11 cellular contexts compared by ENCODE assay signal in genomic region chr17:61452301-61453290, GRCh38. TPM values are rescaled to one million over a fixed set of nuclear protein-coding genes. Genes with fewer than 3 reads are reported as not detected.
A peak's percentile ranks its signal among the peaks of the same experiment; 100 is the strongest.
DNase-seq lines count a peak whose midpoint lies in the region; ATAC-seq and TF ChIP-seq lines count a peak whose summit lies in the region.
"Had no signal": no experiment of that assay in that cellular context is flagged by ENCODE, and none has a peak within 500 bp of the region (broad histone marks: within the 10 kb centered on the region; RNA-seq: fewer than 3 reads in every experiment).

TBX4 (plus strand) TSS chr17:61452422; CDS start chr17:61456491, 4,069 bp downstream.

- TF ChIP-seq POLR2A in sigmoid colon (IDR thresholded peaks at IDR 0.05): no peak

- CTCF ChIA-PET in Calu3 (lab: Charles Lee): no interaction called here

- H3K4me1 ChIP-seq in left ventricle myocardium inferior (peaks cover 36% of the 10 kb centered on the region), sigmoid colon (peaks cover 0 to 39% (median 28%) of the 10 kb centered on the region in 4 donors)
- H3K4me1 ChIP-seq: SJCRH30 had no signal

- no TSS peak for BruUV-seq in Calu3 (replicated peaks; lab: Mats Ljungman, UMichigan)

- H3K36me3 ChIP-seq in left ventricle myocardium inferior (no peaks in the 10 kb centered on the region), sigmoid colon (no peaks in the 10 kb centered on the region)
- H3K36me3 ChIP-seq: SJCRH30 had no signal

- DNase-seq in Calu3 (no peak), T-helper 17 cell (no peak), left ventricle myocardium inferior (no peak), sigmoid colon (peak; percentile 41), RKO (ENCODE audit: low spot score) (no peak), NCI-H1417 (lab: John Stamatoyannopoulos, UW) (no peak)
- DNase-seq: activated gamma-delta T cell treated with Interleukin-2 at 50 U/mL for 16 hours, NCI-H1105, SJCRH30 had no signal

- no peaks in the 10 kb centered on the region for H3K36me3 Mint-ChIP-seq in Calu3 (ENCODE audit: insufficient read depth, unreplicated experiment)
- H3K36me3 Mint-ChIP-seq in T-helper 17 cell (ENCODE audit: low read depth): peaks cover 8% of the 10 kb centered on the region

- no peaks in the 10 kb centered on the region for H3K9me3 ChIP-seq in T-helper 17 cell (ENCODE audit: control insufficient read depth, low read length, poor library complexity, severe bottlenecking)
- no peaks in the 10 kb centered on the region for H3K9me3 ChIP-seq in left ventricle myocardium inferior (replicated peaks)
- H3K9me3 ChIP-seq in sigmoid colon: no peaks in the 10 kb centered on the region
- H3K9me3 ChIP-seq: SJCRH30 had no signal

- no peaks in the 10 kb centered on the region for H3K9me3 Mint-ChIP-seq in Calu3 (ENCODE audit: low read depth, unreplicated experiment)

- intact Hi-C loops in Calu3 (cut with micrococcal nuclease; ENCODE audit: unreplicated experiment) (no loop called here), left ventricle myocardium inferior (cut with micrococcal nuclease) (no loop called here), sigmoid colon (cut with DNase I) (no loop called here)

- no peak within 1 kb of the TSS for H3K27ac Mint-ChIP-seq in Calu3 (ENCODE audit: unreplicated experiment)
- H3K27ac Mint-ChIP-seq in T-helper 17 cell: no peak within 1 kb of the TSS

- H3K4me1 Mint-ChIP-seq in Calu3 (ENCODE audit: low read depth, unreplicated experiment) (no peaks in the 10 kb centered on the region), T-helper 17 cell (peaks cover 29% of the 10 kb centered on the region)

- H3K4me3 ChIP-seq in left ventricle myocardium inferior: peak within 1 kb of the TSS; percentile 59
- H3K4me3 ChIP-seq in sigmoid colon: peak within 1 kb of the TSS in 3 of 4 donors; percentile 16 to 37 (median 37)
- H3K4me3 ChIP-seq: SJCRH30 had no signal

- TF ChIP-seq EP300 in sigmoid colon (IDR thresholded peaks at IDR 0.05): no peak

- H3K27ac ChIP-seq in left ventricle myocardium inferior (replicated peaks) (no peak within 1 kb of the TSS), sigmoid colon (no peak within 1 kb of the TSS)
- H3K27ac ChIP-seq: SJCRH30 had no signal

- TF ChIP-seq CTCF in Calu3 (IDR thresholded peaks at IDR 0.05; ENCODE audit: unreplicated experiment): no peak
- no peak for TF ChIP-seq CTCF in left ventricle myocardium inferior (IDR thresholded peaks at IDR 0.05; ENCODE audit: borderline replicate concordance)
- no peak for TF ChIP-seq CTCF in sigmoid colon (IDR thresholded peaks at IDR 0.05)

- no peak for ATAC-seq in T-helper 17 cell
- no peak for ATAC-seq in HG02938 (IDR thresholded peaks at IDR 0.05; ENCODE audit: unreplicated experiment)
- ATAC-seq in HG03571 (IDR thresholded peaks at IDR 0.05; ENCODE audit: unreplicated experiment): no peak

- H3K27me3 Mint-ChIP-seq in Calu3 (ENCODE audit: unreplicated experiment) (peaks cover 31% of the 10 kb centered on the region), T-helper 17 cell (peaks cover 77% of the 10 kb centered on the region)

- H3K4me3 Mint-ChIP-seq in Calu3 (ENCODE audit: low read depth, unreplicated experiment): peak within 1 kb of the TSS; percentile 61
- H3K4me3 Mint-ChIP-seq in T-helper 17 cell: peak within 1 kb of the TSS; percentile 75

- peaks cover 100% of the 10 kb centered on the region for H3K27me3 ChIP-seq in left ventricle myocardium inferior (ENCODE audit: low read depth)
- peaks cover 59 to 100% (median 71%) of the 10 kb centered on the region in 3 donors for H3K27me3 ChIP-seq in sigmoid colon
- H3K27me3 ChIP-seq: SJCRH30 had no signal

- WGBS in sigmoid colon, 2 donors: 11 to 18% methylated on average over 59 of the region's 59 CpGs

RNA-seq across cellular contexts. Expression of gene TBX4, which starts in this region (rescaled TPM):
- total RNA-seq in Calu3 (2022) (not detected in 2 replicates), T-helper 17 cell (not detected), left ventricle myocardium inferior (not detected), sigmoid colon (not detected)
- not detected for polyA plus RNA-seq in sigmoid colon

Comparison
In these comparisons a context has a peak if more than half of its experiments do, and no peak if none do; other contexts are left out.
1. Peak in DNase-seq and H3K4me3 ChIP-seq in sigmoid colon; RNA of the gene not detected or under 1 TPM.